ENCODE assay signal across 11 cellular contexts in the genomic region with DNA sequence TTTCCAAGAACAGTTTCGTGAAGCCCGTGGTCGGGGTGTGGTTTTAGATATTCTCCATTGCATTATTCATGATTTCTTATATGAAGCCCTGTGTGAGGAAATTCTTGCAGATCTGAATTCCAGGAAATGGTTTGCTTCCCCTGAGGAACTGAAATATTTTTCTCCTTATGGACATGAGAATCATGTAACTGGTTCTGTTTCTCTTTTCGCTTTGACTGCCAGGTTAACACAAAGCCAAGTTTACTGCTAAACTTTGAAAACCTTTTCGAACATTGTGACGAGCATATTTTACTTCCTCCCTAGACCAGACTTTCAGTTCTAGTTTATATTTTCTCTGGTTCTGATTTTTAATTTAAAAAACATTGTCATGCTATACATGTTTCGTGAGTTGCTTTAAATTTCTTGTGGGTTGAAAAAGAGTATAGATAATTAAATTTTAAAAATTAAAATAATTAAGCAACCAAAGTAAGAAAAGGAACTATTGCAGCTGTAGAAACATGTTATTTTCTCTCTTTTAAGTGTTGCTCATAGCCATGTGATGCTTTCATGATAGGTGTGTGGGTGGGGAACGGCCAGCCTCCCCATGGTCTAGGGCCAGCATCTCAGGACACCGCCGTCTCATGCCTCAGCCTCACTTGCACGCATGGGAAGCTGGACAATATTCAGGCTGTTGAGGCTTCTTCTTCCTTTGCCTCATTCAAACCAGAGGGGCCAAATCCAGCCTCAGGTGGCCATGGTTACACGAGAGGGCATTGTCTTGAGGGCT.
DNase-seq lines count a peak whose midpoint lies in the region; ATAC-seq and TF ChIP-seq lines count a peak whose summit lies in the region.
"Had no signal": no experiment of that assay in that cellular context is flagged by ENCODE, and none has a peak within 500 bp of the region (broad histone marks: within the 10 kb centered on the region; RNA-seq: fewer than 3 reads in every experiment).

No MANE protein-coding gene starts in this region.

- intact Hi-C loops in ascending aorta (cut with DNase I) = no loop called here

- H3K36me3 Mint-ChIP-seq in nephron progenitor cell (ENCODE audit: low read depth) = no peaks in the 10 kb centered on the region

- no peaks in the 10 kb centered on the region for H3K9me3 ChIP-seq in ascending aorta
- H3K9me3 ChIP-seq: BE2C had no signal

- no peaks in the 10 kb centered on the region for H3K36me3 ChIP-seq in ascending aorta
- H3K36me3 ChIP-seq: BE2C had no signal

- H3K27ac ChIP-seq in ascending aorta = no peak overlapping the region

- no peak overlapping the region for H3K4me3 Mint-ChIP-seq in nephron progenitor cell
- H3K4me3 Mint-ChIP-seq: brain had no signal

- TF ChIP-seq CTCF in AG10803 (conservative IDR thresholded peaks at IDR 0.05; ENCODE audit: low read length) (no peak), astrocyte of the cerebellum (IDR thresholded peaks at IDR 0.05; ENCODE audit: low read depth, low read length, missing control alignments) (no peak), nephron progenitor cell (IDR thresholded peaks at IDR 0.05) (no peak), ascending aorta (IDR thresholded peaks at IDR 0.05) (no peak)

- no peaks in the 10 kb centered on the region for H3K4me1 ChIP-seq in ascending aorta

- no peaks in the 10 kb centered on the region for H3K9me3 Mint-ChIP-seq in nephron progenitor cell
- H3K9me3 Mint-ChIP-seq: brain had no signal

- H3K27me3 Mint-ChIP-seq in nephron progenitor cell (ENCODE audit: low read depth, poor library complexity) = peaks cover 12% of the 10 kb centered on the region
- H3K27me3 Mint-ChIP-seq: brain had no signal

- no peak overlapping the region for H3K27ac Mint-ChIP-seq in nephron progenitor cell

- peaks cover 9% of the 10 kb centered on the region for H3K4me1 Mint-ChIP-seq in nephron progenitor cell

- in situ Hi-C loops in astrocyte of the cerebellum (cut with HindIII; ENCODE audit: low sequenced_read_pairs) = no loop called here

- DNase-seq in AG10803 (ENCODE audit: low read depth) = peak; percentile 3
- peak; percentile 6 for DNase-seq in astrocyte of the cerebellum (ENCODE audit: low read depth)
- DNase-seq in NCI-H187 treated with DMSO at 0.1 percent for 48 hours (lab: John Stamatoyannopoulos, UW) = no peak
- no peak for DNase-seq in nephron progenitor cell
- no peak for DNase-seq in ascending aorta (ENCODE audit: low spot score in 2 of 2)
- DNase-seq in NCI-H2227 (lab: John Stamatoyannopoulos, UW; ENCODE audit: unreplicated experiment) = no peak
- DNase-seq: BE2C, NCI-H446 treated with DMSO at 0.1 percent for 48 hours had no signal

- no peaks in the 10 kb centered on the region for H3K27me3 ChIP-seq in ascending aorta
- H3K27me3 ChIP-seq: BE2C had no signal

- ATAC-seq in GM19351 (IDR thresholded peaks at IDR 0.05; ENCODE audit: unreplicated experiment) (peak; percentile 89), HG03064 (IDR thresholded peaks at IDR 0.05; ENCODE audit: low read depth, unreplicated experiment) (peak; percentile 73)

- no peak overlapping the region for H3K4me3 ChIP-seq in AG10803 (ENCODE audit: low read length)
- H3K4me3 ChIP-seq in astrocyte of the cerebellum (ENCODE audit: low read depth, low read length) = no peak overlapping the region
- H3K4me3 ChIP-seq in ascending aorta = no peak overlapping the region

Comparison
In these comparisons a context has a peak if more than half of its experiments do, and no peak if none do; other contexts are left out.
1. DNase-seq: peak in AG10803 (single experiment) and astrocyte of the cerebellum (single experiment); none in NCI-H187 treated with DMSO at 0.1 percent for 48 hours (single experiment), nephron progenitor cell (single experiment), ascending aorta (0 of 2) and NCI-H2227 (single experiment).